In genomic region chr2:170973492-170974303, GRCh38 we compare ENCODE assay signal across 8 cellular contexts. TPM values are rescaled to one million over a fixed set of nuclear protein-coding genes. Genes with fewer than 3 reads are reported as not detected.
A peak's percentile ranks its signal among the peaks of the same experiment; 100 is the strongest.
DNase-seq lines count a peak whose midpoint lies in the region; ATAC-seq, FAIRE-seq and TF ChIP-seq lines count a peak whose summit lies in the region.

No MANE protein-coding gene starts in this region.

- H3K27ac ChIP-seq in ACC112 (ENCODE audit: low read depth, low read length) (peak overlapping the region; percentile 57), kidney (ENCODE audit: low read depth in 2 of 2, low read length in 2 of 2) (peak overlapping the region; percentile 37 to 45)

- peaks cover 5% of the 10 kb centered on the region for H3K36me3 Mint-ChIP-seq in central memory CD8-positive, alpha-beta T cell (ENCODE audit: insufficient read depth)

- H3K27me3 Mint-ChIP-seq in central memory CD8-positive, alpha-beta T cell: no peaks in the 10 kb centered on the region

- peak; percentile 92 for ATAC-seq in GM18517 (IDR thresholded peaks at IDR 0.05; ENCODE audit: unreplicated experiment)
- peak; percentile 91 for ATAC-seq in HG03025 (IDR thresholded peaks at IDR 0.05; ENCODE audit: low FRiP score, unreplicated experiment)
- ATAC-seq in central memory CD8-positive, alpha-beta T cell (replicated peaks; ENCODE audit: extremely low read depth, poor library complexity, severe bottlenecking): peak; percentile 94

- peak overlapping the region; percentile 38 to 74 for H3K9ac ChIP-seq in kidney (ENCODE audit: low read length in 2 of 2)

- no peaks in the 10 kb centered on the region for H3K9me3 ChIP-seq in kidney (ENCODE audit: control insufficient read depth in 1 of 2, low read length in 2 of 2)

- peak overlapping the region; percentile 95 for H3K4me3 ChIP-seq in ACC112 (ENCODE audit: low read depth, low read length)
- peak overlapping the region; percentile 57 to 71 for H3K4me3 ChIP-seq in kidney (ENCODE audit: low read length in 2 of 2)

- intact Hi-C loops in kidney (cut with DNase I): loop anchor here (10.0 kb wide), 1 partner anchor 441 kb away; no protein-coding TSS in a partner anchor

- peak; percentile 90 for TF ChIP-seq CTCF in kidney (IDR thresholded peaks at IDR 0.05; ENCODE audit: borderline replicate concordance, extremely low read depth, insufficient read depth)

- H2AFZ ChIP-seq in ACC112 (ENCODE audit: low read length, unreplicated experiment): peak overlapping the region; percentile 98

- H3K36me3 ChIP-seq in ACC112 (ENCODE audit: insufficient read depth, low read length) (no peaks in the 10 kb centered on the region), kidney (ENCODE audit: control insufficient read depth in 1 of 2, insufficient read depth in 2 of 2, low read length in 2 of 2) (no peaks in the 10 kb centered on the region)

- no peak overlapping the region for H3K27ac Mint-ChIP-seq in central memory CD8-positive, alpha-beta T cell (ENCODE audit: low read depth)

- peak overlapping the region; percentile 70 for H3K4me3 Mint-ChIP-seq in central memory CD8-positive, alpha-beta T cell

- H3K9me3 Mint-ChIP-seq in central memory CD8-positive, alpha-beta T cell: no peaks in the 10 kb centered on the region

- no peaks in the 10 kb centered on the region for H3K27me3 ChIP-seq in ACC112 (ENCODE audit: insufficient read depth, low read length)

- FAIRE-seq in kidney (lab: Jason Lieb, UNC): no peak

- H3K79me2 ChIP-seq in ACC112 (ENCODE audit: control insufficient read depth, insufficient read depth, low read length, unreplicated experiment): no peaks in the 10 kb centered on the region

- DNase-seq in NCI-H2171 (lab: John Stamatoyannopoulos, UW) (peak; percentile 90), kidney (peak; percentile 95)
- peak; percentile 65 for DNase-seq in activated CD4-positive, CD25-positive, alpha-beta regulatory T cell treated with anti-CD3 and anti-CD28 coated beads, Interleukin-2, amount 50 U/mL, for 16 hours (ENCODE audit: low read depth, low spot score)
- DNase-seq in central memory CD8-positive, alpha-beta T cell (ENCODE audit: low spot score in 2 of 2): peak; percentile 79 to 83
- peak; percentile 81 to 84 (median 82) for DNase-seq in stimulated activated CD4-positive, alpha-beta T cell treated with anti-CD3 and anti-CD28 coated beads, Interleukin-12 subunit alpha, Interleukin-12 subunit beta, amount 100 ng/mL, for 48 hours (ENCODE audit: low read depth in 2 of 3, low spot score in 1 of 3)

- peaks cover 12% of the 10 kb centered on the region for H3K4me1 Mint-ChIP-seq in central memory CD8-positive, alpha-beta T cell

- H3K4me1 ChIP-seq in ACC112 (ENCODE audit: control insufficient read depth, insufficient read depth, low read length, unreplicated experiment) (no peaks in the 10 kb centered on the region), kidney (ENCODE audit: control insufficient read depth in 1 of 2, insufficient read depth in 1 of 2, low read depth in 1 of 2, low read length in 2 of 2) (no peaks in the 10 kb centered on the region)

RNA-seq across cellular contexts. Expression of gene GORASP2, which starts 44.6 kb away (rescaled TPM):
- 70.4 TPM for total RNA-seq in kidney
- 40.4 TPM for polyA plus RNA-seq in kidney (ENCODE audit: insufficient read depth, low read depth, low replicate concordance)

Comparison
In these comparisons a context has a peak if more than half of its experiments do, and no peak if none do; other contexts are left out.
1. Peak in every context shown above with its lines: DNase-seq, ATAC-seq, H3K4me3 ChIP-seq and H3K27ac ChIP-seq.